8 cellular contexts compared by ENCODE assay signal in genomic region chrX:17374619-17375360, GRCh38. TPM values are rescaled to one million over a fixed set of nuclear protein-coding genes. Genes with fewer than 3 reads are reported as not detected.
DNase-seq lines count a peak whose midpoint lies in the region; ATAC-seq and TF ChIP-seq lines count a peak whose summit lies in the region.

TSS of gene NHS (plus strand) at chrX:17375200. CDS start at chrX:17375758, 558 bp downstream.

- no peak within 1 kb of the TSS for H2AK5ac ChIP-seq in mesenchymal stem cell (ENCODE audit: low read length, severe bottlenecking)

- peak within 1 kb of the TSS; percentile 42 for H2AFZ ChIP-seq in mesenchymal stem cell (ENCODE audit: low read depth, low read length)

- H3K27ac ChIP-seq in mesenchymal stem cell (ENCODE audit: low read length, poor library complexity, severe bottlenecking): peak within 1 kb of the TSS; percentile 54

- WGBS in mesenchymal stem cell: under 1% methylated on average over 26 of the region's 52 CpGs

- peak within 1 kb of the TSS; percentile 93 for H3K4me3 Mint-ChIP-seq in type B pancreatic cell

- peak within 1 kb of the TSS; percentile 74 for H3K27ac Mint-ChIP-seq in type B pancreatic cell

- no peaks in the 10 kb centered on the region for H3K9me3 Mint-ChIP-seq in type B pancreatic cell

- no peaks in the 10 kb centered on the region for H3K79me1 ChIP-seq in mesenchymal stem cell (replicated peaks; ENCODE audit: low read length, poor library complexity, severe bottlenecking)

- H3K4ac ChIP-seq in mesenchymal stem cell (ENCODE audit: low read depth in 1 of 2, low read length in 2 of 2): no peak within 1 kb of the TSS

- H4K8ac ChIP-seq in mesenchymal stem cell (ENCODE audit: low read length): no peak within 1 kb of the TSS

- H3K27me3 Mint-ChIP-seq in type B pancreatic cell: peaks cover 48% of the 10 kb centered on the region

- peak within 1 kb of the TSS; percentile 85 for H3K9ac ChIP-seq in mesenchymal stem cell (ENCODE audit: low read length)

- H2BK5ac ChIP-seq in mesenchymal stem cell (ENCODE audit: low read depth, low read length, poor library complexity, severe bottlenecking): peak within 1 kb of the TSS; percentile 31

- peak; percentile 78 for DNase-seq in AG08395 (ENCODE audit: low spot score)
- DNase-seq in HAP-1 (ENCODE audit: low spot score in 2 of 2): peak; percentile 62 to 83
- peak; percentile 27 for DNase-seq in epidermal melanocyte (ENCODE audit: insufficient read length, low spot score)
- peak; percentile 13 for DNase-seq in mesenchymal stem cell
- peak; percentile 91 for DNase-seq in type B pancreatic cell (ENCODE audit: extremely low spot score, unreplicated experiment)

- in situ Hi-C loops in HAP-1 (cut with MboI; ENCODE audit: low sequenced_read_pairs): loop anchor here (5.0 to 25.0 kb wide), 2 partner anchors 148 to 313 kb away; no protein-coding TSS in a partner anchor

- TF ChIP-seq CTCF in type B pancreatic cell (conservative IDR thresholded peaks at IDR 0.05): peak; percentile 82

- H3K36me3 Mint-ChIP-seq in type B pancreatic cell: peaks cover 2% of the 10 kb centered on the region

- no peak within 1 kb of the TSS for H2BK12ac ChIP-seq in mesenchymal stem cell (ENCODE audit: low read length in 2 of 2)

- no peak within 1 kb of the TSS for H4K91ac ChIP-seq in mesenchymal stem cell (ENCODE audit: low read length)

- no peak within 1 kb of the TSS for H2BK15ac ChIP-seq in mesenchymal stem cell (ENCODE audit: low read depth, poor library complexity, severe bottlenecking)

- H3K9me3 ChIP-seq in HAP-1 (no peaks in the 10 kb centered on the region), mesenchymal stem cell (ENCODE audit: control insufficient read depth, low read length) (no peaks in the 10 kb centered on the region)

- H3K18ac ChIP-seq in mesenchymal stem cell (ENCODE audit: low read depth in 1 of 2, low read length in 2 of 2): no peak within 1 kb of the TSS

- H3K4me1 Mint-ChIP-seq in type B pancreatic cell (ENCODE audit: unreplicated experiment): peaks cover 34% of the 10 kb centered on the region

- no peak for ATAC-seq in HG03520 (IDR thresholded peaks at IDR 0.05; ENCODE audit: unreplicated experiment)
- no peak for ATAC-seq in HG03196 (IDR thresholded peaks at IDR 0.05; ENCODE audit: unreplicated experiment)

- no peak within 1 kb of the TSS for H2BK120ac ChIP-seq in mesenchymal stem cell (ENCODE audit: low read depth, low read length)

- no peaks in the 10 kb centered on the region for H3K36me3 ChIP-seq in HAP-1 (replicated peaks)
- H3K36me3 ChIP-seq in mesenchymal stem cell (ENCODE audit: control insufficient read depth in 1 of 2, insufficient read depth in 2 of 2, low read depth in 1 of 2, low read length in 2 of 2): no peaks in the 10 kb centered on the region

- peak within 1 kb of the TSS; percentile 83 for H3K4me2 ChIP-seq in mesenchymal stem cell (ENCODE audit: low read length, poor library complexity, severe bottlenecking)

- peak within 1 kb of the TSS in 1 of 2 experiments; percentile 80 for H3K23ac ChIP-seq in mesenchymal stem cell (ENCODE audit: low read length in 2 of 2)

- H3K27me3 ChIP-seq in HAP-1 (ENCODE audit: low read depth) (peaks cover 75% of the 10 kb centered on the region), mesenchymal stem cell (ENCODE audit: control insufficient read depth in 1 of 2, insufficient read depth in 1 of 2, low read length in 2 of 2) (no peaks in the 10 kb centered on the region)

- no peak within 1 kb of the TSS for H3K14ac ChIP-seq in mesenchymal stem cell (ENCODE audit: low read length in 2 of 2)

- H3K4me1 ChIP-seq in HAP-1: no peaks in the 10 kb centered on the region; the same call in 1 of the 2 replicates
- H3K4me1 ChIP-seq in mesenchymal stem cell (ENCODE audit: control insufficient read depth, insufficient read depth, low read depth, low read length): peaks cover 4% of the 10 kb centered on the region

- H3K4me3 ChIP-seq in HAP-1 (peak within 1 kb of the TSS; percentile 33), mesenchymal stem cell (ENCODE audit: insufficient read depth in 1 of 2, low read depth in 1 of 2, low read length in 2 of 2) (peak within 1 kb of the TSS; percentile 76 to 83)

TF ChIP-seq in PFSK-1, 5 proteins besides CTCF, POLR2A, EP300 and RAD21:
- TF ChIP-seq FOXP2 (optimal IDR thresholded peaks at IDR 0.05; ENCODE audit: borderline replicate concordance, extremely low read depth, extremely low read length, insufficient read depth) (no peak), POLR2AphosphoS5 (IDR thresholded peaks at IDR 0.05; ENCODE audit: low read depth, low read length) (peak; percentile 34; the same call in 1 of the 2 replicates), TAF1 (IDR thresholded peaks at IDR 0.05; ENCODE audit: borderline replicate concordance, insufficient read depth, low read length) (no peak), REST (IDR thresholded peaks at IDR 0.05; ENCODE audit: insufficient read depth in 1 of 2, low read depth in 2 of 2, low read length in 2 of 2) (0 out of 4 replicates have a peak, but pooled peaks of 1 of the 2 experiments have one; percentile 7), SIN3A (IDR thresholded peaks at IDR 0.05; ENCODE audit: borderline replicate concordance, insufficient read depth, low read length) (no peak)

RNA-seq across cellular contexts. Expression of gene NHS, which starts in this region (rescaled TPM):
- polyA plus RNA-seq in PFSK-1 (2012; ENCODE audit: insufficient read length, low read depth): 7.5 TPM
- 0.03 TPM for polyA plus RNA-seq in mesenchymal stem cell (2013, experiment 1 of 2)
- polyA plus RNA-seq in mesenchymal stem cell (2013, experiment 2 of 2): 0.03 TPM
- 9.2 and 27.8 TPM in 2 replicates for total RNA-seq in type B pancreatic cell (ENCODE audit: low replicate concordance)

Comparison
In these comparisons a context has a peak if more than half of its experiments do, and no peak if none do; other contexts are left out.
1. DNase-seq: peak in every context shown above with its lines; median percentile 91 in type B pancreatic cell; 78 in AG08395; 72 in HAP-1; 27 in epidermal melanocyte; 13 in mesenchymal stem cell.